In genomic region chr10:128417776-128418175, GRCh38 we compare ENCODE assay signal across 32 cellular contexts.
"Had no signal": no experiment of that assay in that cellular context is flagged by ENCODE, and none has a peak within 500 bp of the region (broad histone marks: within the 10 kb centered on the region; RNA-seq: fewer than 3 reads in every experiment).

No MANE protein-coding gene starts in this region.

- H3K4me1 ChIP-seq: adrenal gland, body of pancreas, breast epithelium had no signal

- H3K4me3 ChIP-seq: adrenal gland, body of pancreas, breast epithelium had no signal

- H3K27me3 ChIP-seq: adrenal gland, body of pancreas, brain microvascular endothelial cell, breast epithelium had no signal

- H3K27ac ChIP-seq: adrenal gland, body of pancreas, brain microvascular endothelial cell, breast epithelium, VCaP had no signal

- H3K9me3 ChIP-seq: adrenal gland, body of pancreas, breast epithelium had no signal

- ATAC-seq: activated CD8-positive, alpha-beta T cell treated with anti-CD3 and anti-CD28 coated beads for 36 hours; activated naive CD4-positive, alpha-beta T cell treated with anti-CD3 and anti-CD28 coated beads, Interleukin-2, amount 50 U/mL, for 72 hours; activated T-cell treated with anti-CD3 and anti-CD28 coated beads, Interleukin-2, amount 50 U/mL, for 4 hours; activated T-cell treated with anti-CD3 and anti-CD28 coated beads, Interleukin-2, amount 50 U/mL, for 72 hours; activated T-helper 17 cell treated with anti-CD3 and anti-CD28 coated beads, Interleukin-2, amount 50 U/mL, for 72 hours; body of pancreas had no signal

- DNase-seq: activated B cell treated with CpG ODN at 0.5 μM for 24 hours; activated CD4-positive, alpha-beta memory T cell treated with anti-CD3 and anti-CD28 coated beads for 36 hours; activated CD4-positive, alpha-beta T cell treated with anti-CD3 and anti-CD28 coated beads for 4 hours; activated CD4-positive, alpha-beta T cell treated with anti-CD3 and anti-CD28 coated beads, Interleukin-2, amount 10 ng/mL, durations not matched to agents 24 days and 14 days; activated CD4-positive, alpha-beta T cell treated with anti-CD3 and anti-CD28 coated beads, Interleukin-2, amount 50 U/mL, for 1 hour; activated CD4-positive, alpha-beta T cell treated with anti-CD3 and anti-CD28 coated beads, Interleukin-2, amount 50 U/mL, for 4 hours; activated CD4-positive, CD25-positive, alpha-beta regulatory T cell treated with anti-CD3 and anti-CD28 coated beads, Interleukin-2, amount 50 U/mL, for 72 hours; activated CD8-positive, alpha-beta memory T cell treated with anti-CD3 and anti-CD28 coated beads, Interleukin-2, amount 50 U/mL, for 4 hours; activated CD8-positive, alpha-beta T cell treated with anti-CD3 and anti-CD28 coated beads for 36 hours; activated effector memory CD4-positive, alpha-beta T cell treated with anti-CD3 and anti-CD28 coated beads, Interleukin-2, amount 50 U/mL, for 16 hours; activated gamma-delta T cell treated with Interleukin-2 at 50 U/mL for 16 hours; activated naive CD4-positive, alpha-beta T cell; activated naive CD4-positive, alpha-beta T cell treated with anti-CD3 and anti-CD28 coated beads for 36 hours; activated naive CD4-positive, alpha-beta T cell treated with anti-CD3 and anti-CD28 coated beads, Interleukin-2, amount 50 U/mL, for 16 hours; activated naive CD8-positive, alpha-beta T cell treated with anti-CD3 and anti-CD28 coated beads for 36 hours; activated T-cell treated with anti-CD3 and anti-CD28 coated beads for 4 hours; activated T-cell treated with anti-CD3 and anti-CD28 coated beads, Interleukin-2, amount 50 U/mL, for 1 hour; activated T-cell treated with anti-CD3 and anti-CD28 coated beads, Interleukin-2, amount 50 U/mL, for 4 hours; activated T-cell treated with anti-CD3 and anti-CD28 coated beads, Interleukin-2, amount 50 U/mL, for 72 hours; amniotic stem cell; aorta; body of pancreas; brain microvascular endothelial cell; central memory CD4-positive, alpha-beta T cell; T-helper 1 cell; T-helper 2 cell; T-helper 9 cell had no signal

- H3K36me3 ChIP-seq: adrenal gland, brain microvascular endothelial cell, breast epithelium had no signal
